In genomic region chr5:132839426-132840301, GRCh38 we compare ENCODE assay signal across 1 cellular context.
A peak's percentile ranks its signal among the peaks of the same experiment; 100 is the strongest.
TF ChIP-seq lines count a peak whose summit lies in the region.

No MANE protein-coding gene starts in this region.

TF ChIP-seq in HepG2, 621 proteins besides CTCF, POLR2A, EP300 and RAD21 (continued from another document):
- TF ChIP-seq BCL3 (CRISPR knock-in tag; IDR thresholded peaks at IDR 0.05) (no peak), ZNF451 (CRISPR knock-in tag; IDR thresholded peaks at IDR 0.05) (no peak), SP2 (CRISPR knock-in tag; IDR thresholded peaks at IDR 0.05) (no peak), ZNF121 (CRISPR knock-in tag; IDR thresholded peaks at IDR 0.05) (no peak), FUBP1 (CRISPR knock-in tag; IDR thresholded peaks at IDR 0.05; ENCODE audit: borderline replicate concordance) (no peak), ETS1 (CRISPR knock-in tag; IDR thresholded peaks at IDR 0.05) (no peak), KDM6A (CRISPR knock-in tag; IDR thresholded peaks at IDR 0.05; ENCODE audit: low read depth) (peak; percentile 86), ZBTB2 (CRISPR knock-in tag; IDR thresholded peaks at IDR 0.05; ENCODE audit: low read depth) (no peak), ASH2L (IDR thresholded peaks at IDR 0.05; ENCODE audit: insufficient read length, low read depth, low read length) (peak; percentile 92), ATF4 (CRISPR knock-in tag; IDR thresholded peaks at IDR 0.05) (peak in 1 of 2 experiments; percentile 64; a peak in 1 of 4 replicates), FOXA3 (CRISPR knock-in tag; IDR thresholded peaks at IDR 0.05) (peak; percentile 70), NFAT5 (CRISPR knock-in tag; IDR thresholded peaks at IDR 0.05) (no peak), PLSCR1 (CRISPR knock-in tag; IDR thresholded peaks at IDR 0.05; ENCODE audit: borderline replicate concordance) (no peak), ZNF609 (CRISPR knock-in tag; IDR thresholded peaks at IDR 0.05; ENCODE audit: borderline replicate concordance) (peak; percentile 71; the same call in 1 of the 2 replicates), SMAD9 (CRISPR knock-in tag; IDR thresholded peaks at IDR 0.05) (no peak), ZNF557 (CRISPR knock-in tag; IDR thresholded peaks at IDR 0.05) (no peak), ZNF160 (CRISPR knock-in tag; IDR thresholded peaks at IDR 0.05) (no peak), DNMT1 (CRISPR knock-in tag; IDR thresholded peaks at IDR 0.05) (no peak)
TF ChIP-seq in HepG2: peak in this region for 179.
